1 cellular context compared by ENCODE assay signal in the genomic region with DNA sequence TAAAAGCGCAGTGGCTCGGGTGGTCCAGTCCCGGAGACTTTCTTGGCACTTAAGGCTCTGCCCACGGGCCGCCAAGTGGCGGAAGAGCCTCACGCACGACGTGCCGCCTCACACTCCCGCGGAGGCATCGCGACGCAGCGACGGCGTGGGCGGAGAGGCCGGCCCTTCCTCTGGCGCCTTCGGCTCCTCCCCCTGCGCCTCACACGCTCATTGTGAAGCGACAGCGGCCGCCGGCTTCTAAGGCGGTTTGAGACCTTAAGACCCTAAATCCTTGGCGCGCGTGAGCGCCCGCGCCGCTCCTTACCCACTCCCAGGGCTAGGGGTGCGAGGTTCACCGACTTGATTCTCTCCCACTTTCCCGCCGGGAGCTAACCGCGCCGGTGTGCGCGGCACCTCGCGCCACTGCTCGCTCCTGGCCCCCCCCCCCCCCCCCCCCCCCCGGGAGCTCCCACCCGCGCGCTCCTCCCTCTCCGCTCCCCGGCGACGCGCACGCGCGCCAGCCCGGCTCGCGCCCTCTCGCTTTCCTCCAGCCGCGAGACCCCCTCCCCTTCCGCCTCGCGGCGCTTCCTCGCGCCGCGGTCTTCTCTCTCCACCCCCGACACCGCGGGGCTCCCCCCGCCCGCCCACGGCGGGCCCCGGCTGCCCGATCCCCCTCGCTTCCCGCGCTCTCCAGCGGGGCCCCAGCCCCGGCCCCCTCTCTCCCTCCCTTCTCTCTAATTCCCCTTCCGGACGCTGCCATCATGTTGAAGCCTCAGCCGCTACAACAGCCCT.
TF ChIP-seq lines count a peak whose summit lies in the region.

A gene with protein sequence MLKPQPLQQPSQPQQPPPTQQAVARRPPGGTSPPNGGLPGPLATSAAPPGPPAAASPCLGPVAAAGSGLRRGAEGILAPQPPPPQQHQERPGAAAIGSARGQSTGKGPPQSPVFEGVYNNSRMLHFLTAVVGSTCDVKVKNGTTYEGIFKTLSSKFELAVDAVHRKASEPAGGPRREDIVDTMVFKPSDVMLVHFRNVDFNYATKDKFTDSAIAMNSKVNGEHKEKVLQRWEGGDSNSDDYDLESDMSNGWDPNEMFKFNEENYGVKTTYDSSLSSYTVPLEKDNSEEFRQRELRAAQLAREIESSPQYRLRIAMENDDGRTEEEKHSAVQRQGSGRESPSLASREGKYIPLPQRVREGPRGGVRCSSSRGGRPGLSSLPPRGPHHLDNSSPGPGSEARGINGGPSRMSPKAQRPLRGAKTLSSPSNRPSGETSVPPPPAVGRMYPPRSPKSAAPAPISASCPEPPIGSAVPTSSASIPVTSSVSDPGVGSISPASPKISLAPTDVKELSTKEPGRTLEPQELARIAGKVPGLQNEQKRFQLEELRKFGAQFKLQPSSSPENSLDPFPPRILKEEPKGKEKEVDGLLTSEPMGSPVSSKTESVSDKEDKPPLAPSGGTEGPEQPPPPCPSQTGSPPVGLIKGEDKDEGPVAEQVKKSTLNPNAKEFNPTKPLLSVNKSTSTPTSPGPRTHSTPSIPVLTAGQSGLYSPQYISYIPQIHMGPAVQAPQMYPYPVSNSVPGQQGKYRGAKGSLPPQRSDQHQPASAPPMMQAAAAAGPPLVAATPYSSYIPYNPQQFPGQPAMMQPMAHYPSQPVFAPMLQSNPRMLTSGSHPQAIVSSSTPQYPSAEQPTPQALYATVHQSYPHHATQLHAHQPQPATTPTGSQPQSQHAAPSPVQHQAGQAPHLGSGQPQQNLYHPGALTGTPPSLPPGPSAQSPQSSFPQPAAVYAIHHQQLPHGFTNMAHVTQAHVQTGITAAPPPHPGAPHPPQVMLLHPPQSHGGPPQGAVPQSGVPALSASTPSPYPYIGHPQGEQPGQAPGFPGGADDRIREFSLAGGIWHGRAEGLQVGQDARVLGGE (plus strand): TSS at position 480 of the 771 bp plus-strand sequence. CDS start 261 bp downstream, at position 741.

TF ChIP-seq in HEK293, 187 proteins besides CTCF, POLR2A, EP300 and RAD21 (continued from another document and continues in another):
- TF ChIP-seq ZBTB10 (tag by site-specific recombination; IDR thresholded peaks at IDR 0.05), result no peak
- no peak for TF ChIP-seq TCF7L2 (IDR thresholded peaks at IDR 0.05; ENCODE audit: borderline replicate concordance, low read depth, low read length)
- no peak for TF ChIP-seq ZFP3 (tag by site-specific recombination; IDR thresholded peaks at IDR 0.05; ENCODE audit: low read depth)
- peak; percentile 92 for TF ChIP-seq ZNF785 (tag by site-specific recombination; IDR thresholded peaks at IDR 0.05)
- no peak for TF ChIP-seq ZNF292 (tag by site-specific recombination; IDR thresholded peaks at IDR 0.05; ENCODE audit: borderline replicate concordance, low read depth)
- no peak for TF ChIP-seq ZNF138 (tag by site-specific recombination; IDR thresholded peaks at IDR 0.05; ENCODE audit: borderline replicate concordance)
- TF ChIP-seq SALL2 (tag by site-specific recombination; IDR thresholded peaks at IDR 0.05; ENCODE audit: borderline replicate concordance), result peak; percentile 35; the same call in 1 of the 2 replicates
- TF ChIP-seq, protein P1, sequence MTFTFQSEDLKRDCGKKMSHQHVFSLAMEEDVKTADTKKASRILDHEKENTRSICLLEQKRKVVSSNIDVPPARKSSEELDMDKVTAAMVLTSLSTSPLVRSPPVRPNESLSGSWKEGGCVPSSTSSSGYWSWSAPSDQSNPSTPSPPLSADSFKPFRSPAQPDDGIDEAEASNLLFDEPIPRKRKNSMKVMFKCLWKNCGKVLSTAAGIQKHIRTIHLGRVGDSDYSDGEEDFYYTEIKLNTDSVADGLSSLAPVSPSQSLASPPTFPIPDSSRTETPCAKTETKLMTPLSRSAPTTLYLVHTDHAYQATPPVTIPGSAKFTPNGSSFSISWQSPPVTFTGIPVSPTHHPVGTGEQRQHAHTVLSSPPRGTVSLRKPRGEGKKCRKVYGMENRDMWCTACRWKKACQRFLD (tag by site-specific recombination; IDR thresholded peaks at IDR 0.05), result no peak
- TF ChIP-seq ZSCAN16 (tag by site-specific recombination; IDR thresholded peaks at IDR 0.05), result 0 out of 2 replicates have a peak, but pooled peaks have one; percentile 26
- no peak for TF ChIP-seq ZNF624 (tag by site-specific recombination; IDR thresholded peaks at IDR 0.05)
- TF ChIP-seq FEZF1 (tag by site-specific recombination; IDR thresholded peaks at IDR 0.05), result peak; percentile 29; the same call in 1 of the 2 replicates
- TF ChIP-seq ZNF521 (tag by site-specific recombination; IDR thresholded peaks at IDR 0.05), result no peak
- TF ChIP-seq ZNF248 (tag by site-specific recombination; IDR thresholded peaks at IDR 0.05), result no peak
- peak; percentile 76 for TF ChIP-seq ZNF629 (tag by site-specific recombination; IDR thresholded peaks at IDR 0.05)
- TF ChIP-seq ZNF658 (tag by site-specific recombination; IDR thresholded peaks at IDR 0.05), result 0 out of 2 replicates have a peak, but pooled peaks have one; percentile 49
- TF ChIP-seq ZBTB26 (tag by site-specific recombination; optimal IDR thresholded peaks at IDR 0.05), result peak; percentile 86
- TF ChIP-seq ZBTB44 (tag by site-specific recombination; IDR thresholded peaks at IDR 0.05), result 0 out of 2 replicates have a peak, but pooled peaks have one; percentile 42
- TF ChIP-seq, protein P2, sequence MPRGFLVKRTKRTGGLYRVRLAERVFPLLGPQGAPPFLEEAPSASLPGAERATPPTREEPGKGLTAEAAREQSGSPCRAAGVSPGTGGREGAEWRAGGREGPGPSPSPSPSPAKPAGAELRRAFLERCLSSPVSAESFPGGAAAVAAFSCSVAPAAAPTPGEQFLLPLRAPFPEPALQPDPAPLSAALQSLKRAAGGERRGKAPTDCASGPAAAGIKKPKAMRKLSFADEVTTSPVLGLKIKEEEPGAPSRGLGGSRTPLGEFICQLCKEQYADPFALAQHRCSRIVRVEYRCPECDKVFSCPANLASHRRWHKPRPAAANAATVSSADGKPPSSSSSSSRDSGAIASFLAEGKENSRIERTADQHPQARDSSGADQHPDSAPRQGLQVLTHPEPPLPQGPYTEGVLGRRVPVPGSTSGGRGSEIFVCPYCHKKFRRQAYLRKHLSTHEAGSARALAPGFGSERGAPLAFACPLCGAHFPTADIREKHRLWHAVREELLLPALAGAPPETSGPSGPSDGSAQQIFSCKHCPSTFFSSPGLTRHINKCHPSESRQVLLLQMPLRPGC (tag by site-specific recombination; IDR thresholded peaks at IDR 0.05), result peak; percentile 86
- TF ChIP-seq PRDM1 (tag by site-specific recombination; IDR thresholded peaks at IDR 0.05), result no peak
- no peak for TF ChIP-seq ZNF514 (tag by site-specific recombination; IDR thresholded peaks at IDR 0.05)
- peak; percentile 91 for TF ChIP-seq ZXDB (tag by site-specific recombination; IDR thresholded peaks at IDR 0.05)
- peak; percentile 100 for TF ChIP-seq ZNF121 (tag by site-specific recombination; IDR thresholded peaks at IDR 0.05)
- TF ChIP-seq, protein P3, sequence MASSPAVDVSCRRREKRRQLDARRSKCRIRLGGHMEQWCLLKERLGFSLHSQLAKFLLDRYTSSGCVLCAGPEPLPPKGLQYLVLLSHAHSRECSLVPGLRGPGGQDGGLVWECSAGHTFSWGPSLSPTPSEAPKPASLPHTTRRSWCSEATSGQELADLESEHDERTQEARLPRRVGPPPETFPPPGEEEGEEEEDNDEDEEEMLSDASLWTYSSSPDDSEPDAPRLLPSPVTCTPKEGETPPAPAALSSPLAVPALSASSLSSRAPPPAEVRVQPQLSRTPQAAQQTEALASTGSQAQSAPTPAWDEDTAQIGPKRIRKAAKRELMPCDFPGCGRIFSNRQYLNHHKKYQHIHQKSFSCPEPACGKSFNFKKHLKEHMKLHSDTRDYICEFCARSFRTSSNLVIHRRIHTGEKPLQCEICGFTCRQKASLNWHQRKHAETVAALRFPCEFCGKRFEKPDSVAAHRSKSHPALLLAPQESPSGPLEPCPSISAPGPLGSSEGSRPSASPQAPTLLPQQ (tag by site-specific recombination; IDR thresholded peaks at IDR 0.05), result peak; percentile 82
- 0 out of 2 replicates have a peak, but pooled peaks have one; percentile 28 for TF ChIP-seq ZBTB6 (tag by site-specific recombination; IDR thresholded peaks at IDR 0.05)
- peak; percentile 80 for TF ChIP-seq ZNF561 (tag by site-specific recombination; IDR thresholded peaks at IDR 0.05; ENCODE audit: borderline replicate concordance)
- no peak for TF ChIP-seq ZNF544 (tag by site-specific recombination; IDR thresholded peaks at IDR 0.05)
- TF ChIP-seq, protein P4, sequence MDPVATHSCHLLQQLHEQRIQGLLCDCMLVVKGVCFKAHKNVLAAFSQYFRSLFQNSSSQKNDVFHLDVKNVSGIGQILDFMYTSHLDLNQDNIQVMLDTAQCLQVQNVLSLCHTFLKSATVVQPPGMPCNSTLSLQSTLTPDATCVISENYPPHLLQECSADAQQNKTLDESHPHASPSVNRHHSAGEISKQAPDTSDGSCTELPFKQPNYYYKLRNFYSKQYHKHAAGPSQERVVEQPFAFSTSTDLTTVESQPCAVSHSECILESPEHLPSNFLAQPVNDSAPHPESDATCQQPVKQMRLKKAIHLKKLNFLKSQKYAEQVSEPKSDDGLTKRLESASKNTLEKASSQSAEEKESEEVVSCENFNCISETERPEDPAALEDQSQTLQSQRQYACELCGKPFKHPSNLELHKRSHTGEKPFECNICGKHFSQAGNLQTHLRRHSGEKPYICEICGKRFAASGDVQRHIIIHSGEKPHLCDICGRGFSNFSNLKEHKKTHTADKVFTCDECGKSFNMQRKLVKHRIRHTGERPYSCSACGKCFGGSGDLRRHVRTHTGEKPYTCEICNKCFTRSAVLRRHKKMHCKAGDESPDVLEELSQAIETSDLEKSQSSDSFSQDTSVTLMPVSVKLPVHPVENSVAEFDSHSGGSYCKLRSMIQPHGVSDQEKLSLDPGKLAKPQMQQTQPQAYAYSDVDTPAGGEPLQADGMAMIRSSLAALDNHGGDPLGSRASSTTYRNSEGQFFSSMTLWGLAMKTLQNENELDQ (tag by site-specific recombination; IDR thresholded peaks at IDR 0.05; ENCODE audit: low read depth), result no peak
- TF ChIP-seq ZNF600 (tag by site-specific recombination; IDR thresholded peaks at IDR 0.05), result no peak
- peak; percentile 78; the same call in 1 of the 2 replicates for TF ChIP-seq ZSCAN18 (tag by site-specific recombination; IDR thresholded peaks at IDR 0.05)
- no peak for TF ChIP-seq ZNF175 (tag by site-specific recombination; IDR thresholded peaks at IDR 0.05)
- TF ChIP-seq ZNF626 (tag by site-specific recombination; IDR thresholded peaks at IDR 0.05), result no peak; the same call in 1 of the 2 replicates
- no peak for TF ChIP-seq ZNF416 (tag by site-specific recombination; IDR thresholded peaks at IDR 0.05)
